In the genomic region with DNA sequence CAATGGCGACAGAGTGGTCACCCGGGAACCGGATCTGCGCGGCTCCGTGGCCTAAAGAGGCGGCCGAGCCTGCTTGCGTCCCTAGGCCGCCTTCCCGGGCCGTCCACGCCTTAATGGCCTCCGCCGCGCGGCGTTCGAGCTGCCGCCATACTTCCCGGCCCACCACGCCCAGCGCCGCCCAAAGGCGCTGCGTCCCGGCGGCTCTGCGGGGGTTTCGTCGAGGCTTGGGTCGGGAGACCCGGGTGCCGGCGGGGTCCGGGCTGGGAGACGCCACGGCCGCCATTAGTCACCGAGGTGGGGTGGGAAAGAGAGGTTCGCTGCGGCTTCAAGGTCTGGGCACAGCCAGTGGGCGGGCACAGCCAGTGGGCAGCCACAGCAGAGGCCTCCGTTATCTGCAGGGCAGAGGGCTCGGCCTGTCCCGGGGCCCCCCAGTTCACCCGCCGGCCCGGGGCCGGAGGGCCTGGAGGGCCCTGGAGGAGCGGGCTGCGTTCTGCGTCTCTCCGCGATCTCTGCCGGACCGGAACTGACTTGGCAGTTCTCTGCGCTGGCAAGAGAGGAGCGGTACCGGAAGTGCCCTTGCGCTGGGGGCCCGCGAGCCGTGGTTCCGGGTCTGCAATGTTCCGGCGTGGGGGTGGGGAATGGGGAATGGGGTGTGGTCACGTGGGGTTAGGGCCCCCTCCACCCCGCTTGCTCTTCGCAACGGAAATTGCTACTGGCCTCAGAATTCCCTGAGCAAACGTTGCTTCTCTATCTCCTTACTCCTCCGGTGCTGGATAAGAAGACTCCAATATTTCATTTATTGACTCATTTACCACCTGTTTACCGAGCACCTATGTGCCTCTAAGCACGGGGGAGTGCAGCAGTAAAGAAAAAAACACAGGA, we compare ENCODE assay signal across 1 cellular context.
TF ChIP-seq lines count a peak whose summit lies in the region.

No MANE protein-coding gene starts in this region.

TF ChIP-seq in H1, 55 proteins besides CTCF, POLR2A, EP300 and RAD21 (continued from another document):
- no peak for TF ChIP-seq CBX8 (IDR thresholded peaks at IDR 0.05; ENCODE audit: borderline replicate concordance, low read depth, low read length)
TF ChIP-seq in H1: peak in this region for 21.
